Comparison of ENCODE assay signal across 12 cellular contexts in genomic region chr22:40414838-40415505, GRCh38. TPM values are rescaled to one million over a fixed set of nuclear protein-coding genes. Genes with fewer than 3 reads are reported as not detected.
DNase-seq lines count a peak whose midpoint lies in the region; ATAC-seq and TF ChIP-seq lines count a peak whose summit lies in the region.
"Had no signal": no experiment of that assay in that cellular context is flagged by ENCODE, and none has a peak within 500 bp of the region (broad histone marks: within the 10 kb centered on the region; RNA-seq: fewer than 3 reads in every experiment).

No MANE protein-coding gene starts in this region.

- no peak overlapping the region for H3K4ac ChIP-seq in mesenchymal stem cell (ENCODE audit: low read depth in 1 of 2, low read length in 2 of 2)

- H3K18ac ChIP-seq in mesenchymal stem cell (ENCODE audit: low read depth in 1 of 2, low read length in 2 of 2), result no peak overlapping the region

- H2BK120ac ChIP-seq in mesenchymal stem cell (ENCODE audit: low read depth, low read length), result no peak overlapping the region

- peaks cover 21 to 41% (median 28%) of the 10 kb centered on the region in 4 donors for H3K4me1 Mint-ChIP-seq in CD4-positive, alpha-beta memory T cell
- peaks cover 80% of the 10 kb centered on the region for H3K4me1 Mint-ChIP-seq in activated B cell treated with CpG ODN at 0.5 μM for 24 hours
- H3K4me1 Mint-ChIP-seq: GM23338 had no signal

- H3K4me1 ChIP-seq in CD4-positive, alpha-beta memory T cell (ENCODE audit: insufficient read depth, low read length), result peaks cover 8% of the 10 kb centered on the region
- peaks cover 27% of the 10 kb centered on the region for H3K4me1 ChIP-seq in mesenchymal stem cell (ENCODE audit: control insufficient read depth, insufficient read depth, low read depth, low read length)

- no peak overlapping the region for H4K8ac ChIP-seq in mesenchymal stem cell (ENCODE audit: low read length)

- peaks cover 32% of the 10 kb centered on the region for H3K79me1 ChIP-seq in mesenchymal stem cell (replicated peaks; ENCODE audit: low read length, poor library complexity, severe bottlenecking)

- no peak overlapping the region for H3K14ac ChIP-seq in mesenchymal stem cell (ENCODE audit: low read length in 2 of 2)

- POLR2A ChIA-PET in CD4-positive, alpha-beta memory T cell (lab: Charles Lee; ENCODE audit: partially characterized antibody), result interaction anchor here (0.8 to 1.4 kb wide), 5 partner anchors 13 to 297 kb away, joined by 3 to 5 read pairs (median 3); no protein-coding TSS in a partner anchor
- POLR2A ChIA-PET in activated B cell treated with CpG ODN at 0.5 μM for 24 hours (lab: Charles Lee), result interaction anchor here (0.6 to 2.9 kb wide), 12 partner anchors 9 to 895 kb away, joined by 3 to 29 read pairs (median 5); partner anchors contain the start of genes ADSL, ATF4 and SGSM3

- peaks cover 26 to 72% of the 10 kb centered on the region in 2 donors for H3K36me3 Mint-ChIP-seq in CD4-positive, alpha-beta memory T cell
- peaks cover 55% of the 10 kb centered on the region for H3K36me3 Mint-ChIP-seq in activated B cell treated with CpG ODN at 0.5 μM for 24 hours (ENCODE audit: low read depth)

- peak overlapping the region in 1 of 2 experiments; percentile 11 for H2BK12ac ChIP-seq in mesenchymal stem cell (ENCODE audit: low read length in 2 of 2)

- intact Hi-C loops in CD4-positive, alpha-beta memory T cell (cut with micrococcal nuclease), result no loop called here
- intact Hi-C loops in activated B cell treated with CpG ODN at 0.5 μM for 24 hours (cut with micrococcal nuclease), result loop anchor here (1.0 to 5.0 kb wide), 4 partner anchors 15 to 883 kb away; partner anchors contain the start of genes RPS19BP1 and SGSM3

- H3K4me3 ChIP-seq in CD4-positive, alpha-beta memory T cell (ENCODE audit: low read length in 2 of 2), result no peak overlapping the region
- H3K4me3 ChIP-seq in mesenchymal stem cell (ENCODE audit: insufficient read depth in 1 of 2, low read depth in 1 of 2, low read length in 2 of 2), result no peak overlapping the region
- H3K4me3 ChIP-seq in foreskin fibroblast (ENCODE audit: low read depth in 1 of 2, low read length in 2 of 2), result no peak overlapping the region
- H3K4me3 ChIP-seq: GM23338, thyroid gland had no signal

- 98% methylated on average over 10 of the region's 10 CpGs for WGBS in mesenchymal stem cell

- peak overlapping the region; percentile 83 to 96 (median 89) for H3K27ac Mint-ChIP-seq in CD4-positive, alpha-beta memory T cell
- peak overlapping the region; percentile 91 for H3K27ac Mint-ChIP-seq in activated B cell treated with CpG ODN at 0.5 μM for 24 hours
- H3K27ac Mint-ChIP-seq: GM23338 had no signal

- no peak overlapping the region for H2BK15ac ChIP-seq in mesenchymal stem cell (ENCODE audit: low read depth, poor library complexity, severe bottlenecking)

- TF ChIP-seq POLR2A in GM19099 (IDR thresholded peaks at IDR 0.05; ENCODE audit: extremely low read depth, insufficient read length, low read depth), result peak; percentile 21

- H3K23ac ChIP-seq in mesenchymal stem cell (ENCODE audit: low read length in 2 of 2), result peak overlapping the region in 1 of 2 experiments; percentile 46

- no peak overlapping the region for H2BK5ac ChIP-seq in mesenchymal stem cell (ENCODE audit: low read depth, low read length, poor library complexity, severe bottlenecking)

- no peaks in the 10 kb centered on the region for H3K9me3 ChIP-seq in CD4-positive, alpha-beta memory T cell (ENCODE audit: control insufficient read depth in 1 of 2, low read length in 2 of 2)
- no peaks in the 10 kb centered on the region for H3K9me3 ChIP-seq in mesenchymal stem cell (ENCODE audit: control insufficient read depth, low read length)
- H3K9me3 ChIP-seq: thyroid gland had no signal

- H3K9ac ChIP-seq in mesenchymal stem cell (ENCODE audit: low read length), result peak overlapping the region; percentile 2
- H3K9ac ChIP-seq: KMS-11 had no signal

- H3K27ac ChIP-seq in CD4-positive, alpha-beta memory T cell (ENCODE audit: low read depth, low read length), result no peak overlapping the region
- peak overlapping the region; percentile 42 for H3K27ac ChIP-seq in mesenchymal stem cell (ENCODE audit: low read length, poor library complexity, severe bottlenecking)
- H3K27ac ChIP-seq: KMS-11 had no signal

- ATAC-seq in activated B cell treated with CpG ODN at 0.5 μM for 24 hours (ENCODE audit: low read depth) (peak; percentile 39), HG02642 (IDR thresholded peaks at IDR 0.05; ENCODE audit: poor library complexity, unreplicated experiment) (no peak), GM18909 (IDR thresholded peaks at IDR 0.05; ENCODE audit: poor library complexity, unreplicated experiment) (no peak)
- ATAC-seq: GM23338 had no signal

- H3K4me3 Mint-ChIP-seq in CD4-positive, alpha-beta memory T cell, result peak overlapping the region in 4 of 8 donors; percentile 19 to 47 (median 24)
- peak overlapping the region; percentile 75 for H3K4me3 Mint-ChIP-seq in activated B cell treated with CpG ODN at 0.5 μM for 24 hours
- H3K4me3 Mint-ChIP-seq: GM23338 had no signal

- no peak overlapping the region for H2AFZ ChIP-seq in mesenchymal stem cell (ENCODE audit: low read depth, low read length)
- H2AFZ ChIP-seq: GM23338 had no signal

- H3K36me3 ChIP-seq in CD4-positive, alpha-beta memory T cell (ENCODE audit: insufficient read depth, low read length), result peaks cover 42% of the 10 kb centered on the region
- peaks cover 68 to 69% of the 10 kb centered on the region in 2 experiments for H3K36me3 ChIP-seq in mesenchymal stem cell (ENCODE audit: control insufficient read depth in 1 of 2, insufficient read depth in 2 of 2, low read depth in 1 of 2, low read length in 2 of 2)

- TF ChIP-seq CTCF in activated B cell treated with CpG ODN at 0.5 μM for 24 hours (IDR thresholded peaks at IDR 0.05) (no peak), foreskin fibroblast (IDR thresholded peaks at IDR 0.05; ENCODE audit: low read depth, low read length) (no peak)

- DNase-seq in CD4-positive, alpha-beta memory T cell, result no peak
- DNase-seq in activated B cell treated with CpG ODN at 0.5 μM for 24 hours (no peak), mesenchymal stem cell (no peak), foreskin fibroblast (no peak), KG1 (lab: John Stamatoyannopoulos, UW) (no peak)
- DNase-seq: SIG-M5 had no signal

- H2AK5ac ChIP-seq in mesenchymal stem cell (ENCODE audit: low read length, severe bottlenecking), result no peak overlapping the region

- no peaks in the 10 kb centered on the region for H3K27me3 ChIP-seq in CD4-positive, alpha-beta memory T cell (ENCODE audit: insufficient read depth, low read length)
- no peaks in the 10 kb centered on the region for H3K27me3 ChIP-seq in mesenchymal stem cell (ENCODE audit: control insufficient read depth in 1 of 2, insufficient read depth in 1 of 2, low read length in 2 of 2)
- H3K27me3 ChIP-seq: thyroid gland had no signal

- no peaks in the 10 kb centered on the region for H3K9me3 Mint-ChIP-seq in CD4-positive, alpha-beta memory T cell
- no peaks in the 10 kb centered on the region for H3K9me3 Mint-ChIP-seq in activated B cell treated with CpG ODN at 0.5 μM for 24 hours

- H3K27me3 Mint-ChIP-seq in CD4-positive, alpha-beta memory T cell, result no peaks in the 10 kb centered on the region
- H3K27me3 Mint-ChIP-seq in activated B cell treated with CpG ODN at 0.5 μM for 24 hours, result no peaks in the 10 kb centered on the region

- CTCF ChIA-PET in CD4-positive, alpha-beta memory T cell (lab: Charles Lee; ENCODE audit: partially characterized antibody), result interaction anchor here (1.1 to 2.0 kb wide), 2 partner anchors 22 to 30 kb away, joined by 3 to 5 read pairs; no protein-coding TSS in a partner anchor
- CTCF ChIA-PET in activated B cell treated with CpG ODN at 0.5 μM for 24 hours (lab: Charles Lee), result interaction anchor here (0.7 to 2.2 kb wide), 8 partner anchors 13 to 268 kb away, joined by 3 to 17 read pairs (median 5); no protein-coding TSS in a partner anchor

- H4K91ac ChIP-seq in mesenchymal stem cell (ENCODE audit: low read length), result no peak overlapping the region

- no peak overlapping the region for H3K4me2 ChIP-seq in mesenchymal stem cell (ENCODE audit: low read length, poor library complexity, severe bottlenecking)
- H3K4me2 ChIP-seq: GM23338, KMS-11 had no signal

RNA-seq across cellular contexts. Expression of gene SGSM3, which starts 44.6 kb away (rescaled TPM):
- 10 to 100 TPM; 87.5 to 90.0 TPM for total RNA-seq in CD4-positive, alpha-beta memory T cell
- polyA plus RNA-seq in CD4-positive, alpha-beta memory T cell, result 10 to 100 TPM; 30.5 to 58.2 TPM
- total RNA-seq in activated B cell treated with CpG ODN at 0.5 μM for 24 hours, result 111 and 123 TPM in 2 replicates
- 38.5 TPM for polyA plus RNA-seq in mesenchymal stem cell (2013, experiment 1 of 2)
- polyA plus RNA-seq in mesenchymal stem cell (2013, experiment 2 of 2), result 36.6 TPM
